2 cellular contexts compared by ENCODE assay signal in the genomic region with DNA sequence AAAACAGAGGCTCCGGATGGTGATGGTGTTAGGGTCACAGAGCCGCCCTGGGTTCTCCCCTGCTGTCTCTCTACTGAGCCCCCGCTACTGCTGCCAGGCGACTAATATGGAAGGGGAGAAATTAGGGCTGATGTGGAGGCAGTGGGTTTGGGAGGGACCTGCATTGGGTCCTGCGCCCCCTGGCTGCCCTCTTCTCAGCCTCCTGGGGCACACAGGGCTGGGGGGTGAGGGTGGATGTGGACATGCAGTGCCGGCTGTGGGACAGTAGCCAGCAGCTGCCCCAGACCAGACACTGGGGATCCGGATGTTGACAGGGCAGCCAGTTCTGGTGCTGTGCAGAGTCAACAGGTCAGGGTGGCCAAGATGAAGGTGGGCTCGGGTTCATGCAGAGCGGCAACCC.
TF ChIP-seq lines count a peak whose summit lies in the region.

No MANE protein-coding gene starts in this region.

TF ChIP-seq in IMR-90, 13 proteins besides CTCF, POLR2A, EP300 and RAD21:
- TF ChIP-seq RCOR1 (IDR thresholded peaks at IDR 0.05; ENCODE audit: insufficient replicate concordance, low read length) (no peak), MAFK (IDR thresholded peaks at IDR 0.05; ENCODE audit: low read depth, low read length) (no peak), CHD1 (IDR thresholded peaks at IDR 0.05; ENCODE audit: low read depth, low read length) (no peak), CEBPB (IDR thresholded peaks at IDR 0.05; ENCODE audit: low read depth, low read length) (no peak), FOS (IDR thresholded peaks at IDR 0.05; ENCODE audit: low read depth, low read length) (no peak), RFX5 (IDR thresholded peaks at IDR 0.05; ENCODE audit: low read depth, low read length) (no peak), MAZ (IDR thresholded peaks at IDR 0.05; ENCODE audit: borderline replicate concordance, low read depth, low read length) (no peak), BHLHE40 (IDR thresholded peaks at IDR 0.05; ENCODE audit: low read depth, low read length) (no peak), MXI1 (IDR thresholded peaks at IDR 0.05; ENCODE audit: borderline replicate concordance, low read depth, low read length) (no peak), SMC3 (IDR thresholded peaks at IDR 0.05; ENCODE audit: low read depth, low read length) (no peak), NFE2L2 (IDR thresholded peaks at IDR 0.05; ENCODE audit: low read depth, low read length) (no peak)
- TF ChIP-seq, protein P1, sequence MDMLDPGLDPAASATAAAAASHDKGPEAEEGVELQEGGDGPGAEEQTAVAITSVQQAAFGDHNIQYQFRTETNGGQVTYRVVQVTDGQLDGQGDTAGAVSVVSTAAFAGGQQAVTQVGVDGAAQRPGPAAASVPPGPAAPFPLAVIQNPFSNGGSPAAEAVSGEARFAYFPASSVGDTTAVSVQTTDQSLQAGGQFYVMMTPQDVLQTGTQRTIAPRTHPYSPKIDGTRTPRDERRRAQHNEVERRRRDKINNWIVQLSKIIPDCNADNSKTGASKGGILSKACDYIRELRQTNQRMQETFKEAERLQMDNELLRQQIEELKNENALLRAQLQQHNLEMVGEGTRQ (IDR thresholded peaks at IDR 0.05; ENCODE audit: low read depth, low read length): no peak
- TF ChIP-seq, protein P2, sequence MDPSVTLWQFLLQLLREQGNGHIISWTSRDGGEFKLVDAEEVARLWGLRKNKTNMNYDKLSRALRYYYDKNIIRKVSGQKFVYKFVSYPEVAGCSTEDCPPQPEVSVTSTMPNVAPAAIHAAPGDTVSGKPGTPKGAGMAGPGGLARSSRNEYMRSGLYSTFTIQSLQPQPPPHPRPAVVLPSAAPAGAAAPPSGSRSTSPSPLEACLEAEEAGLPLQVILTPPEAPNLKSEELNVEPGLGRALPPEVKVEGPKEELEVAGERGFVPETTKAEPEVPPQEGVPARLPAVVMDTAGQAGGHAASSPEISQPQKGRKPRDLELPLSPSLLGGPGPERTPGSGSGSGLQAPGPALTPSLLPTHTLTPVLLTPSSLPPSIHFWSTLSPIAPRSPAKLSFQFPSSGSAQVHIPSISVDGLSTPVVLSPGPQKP (IDR thresholded peaks at IDR 0.05; ENCODE audit: borderline replicate concordance, low read depth, low read length): no peak

TF ChIP-seq in GM12878, 131 proteins besides CTCF, POLR2A, EP300 and RAD21:
- no peak for TF ChIP-seq NFYA (IDR thresholded peaks at IDR 0.05; ENCODE audit: borderline replicate concordance, low read depth, low read length)
- TF ChIP-seq YBX1 (IDR thresholded peaks at IDR 0.05): no peak
- TF ChIP-seq KAT2A (conservative IDR thresholded peaks at IDR 0.05; ENCODE audit: control insufficient read depth, low read depth, low read length): no peak
TF ChIP-seq in GM12878: peak in this region for 0.
